Comparison of ENCODE assay signal across 17 cellular contexts in the genomic region with DNA sequence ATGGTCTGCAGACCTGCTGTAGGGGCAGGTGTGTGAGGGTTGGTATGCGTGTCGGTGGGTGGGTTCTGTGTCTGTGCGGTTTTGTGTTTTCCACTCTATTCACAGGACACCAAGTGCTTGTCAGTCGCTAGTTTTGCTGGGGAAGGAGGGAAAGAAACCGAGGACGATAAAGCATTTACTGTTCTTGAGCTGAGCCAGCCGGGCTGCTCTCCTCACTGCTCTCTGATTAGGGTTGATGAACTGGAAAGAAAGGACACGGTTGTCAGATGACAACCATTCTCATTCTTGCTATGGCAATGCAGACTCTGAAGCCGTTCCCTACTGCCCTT. TPM values are rescaled to one million over a fixed set of nuclear protein-coding genes. Genes with fewer than 3 reads are reported as not detected.
DNase-seq lines count a peak whose midpoint lies in the region; ATAC-seq, FAIRE-seq and TF ChIP-seq lines count a peak whose summit lies in the region.
"Had no signal": no experiment of that assay in that cellular context is flagged by ENCODE, and none has a peak within 500 bp of the region (broad histone marks: within the 10 kb centered on the region; RNA-seq: fewer than 3 reads in every experiment).

No MANE protein-coding gene starts in this region.

- H3K27ac ChIP-seq in A549, result no peak overlapping the region
- H3K27ac ChIP-seq: adrenal gland, C4-2B, foreskin keratinocyte, stomach had no signal

- H3K4me1 Mint-ChIP-seq in central memory CD8-positive, alpha-beta T cell, result no peaks in the 10 kb centered on the region
- H3K4me1 Mint-ChIP-seq in naive B cell, result peaks cover 0 to 5% (median 0%) of the 10 kb centered on the region in 3 donors

- POLR2A ChIA-PET in A549 (lab: Yijun Ruan, JAX), result no interaction called here

- no peak for DNase-seq in A549 (ENCODE audit: low read depth in 1 of 2, low spot score in 1 of 2)
- peak; percentile 24 for DNase-seq in GM13976 (ENCODE audit: low spot score)
- no peak for DNase-seq in central memory CD8-positive, alpha-beta T cell (ENCODE audit: low spot score in 2 of 2)
- DNase-seq in naive B cell, result no peak
- no peak for DNase-seq in HuH-7 (ENCODE audit: low spot score)
- DNase-seq in KBM-7, result no peak
- no peak for DNase-seq in NCI-H2107 (lab: John Stamatoyannopoulos, UW)
- no peak for DNase-seq in NK-92 (lab: John Stamatoyannopoulos, UW; ENCODE audit: unreplicated experiment)
- DNase-seq: activated CD4-positive, alpha-beta T cell treated with anti-CD3 and anti-CD28 coated beads for 4 hours; adrenal gland; foreskin keratinocyte; GDM1; left ventricle myocardium superior; NCI-H2081; stimulated activated CD4-positive, alpha-beta T cell treated with anti-CD3 and anti-CD28 coated beads, Interleukin-2, amount 100 ng/mL, for 48 hours; stomach had no signal

- H3K27me3 Mint-ChIP-seq in central memory CD8-positive, alpha-beta T cell, result peaks cover 13% of the 10 kb centered on the region
- H3K27me3 Mint-ChIP-seq in naive B cell, result peaks cover 21 to 62% (median 28%) of the 10 kb centered on the region in 3 donors

- no peak for TF ChIP-seq CTCF in A549 (IDR thresholded peaks at IDR 0.05)
- no peak for TF ChIP-seq CTCF in GM13976 (IDR thresholded peaks at IDR 0.05; ENCODE audit: borderline replicate concordance, control extremely low read depth, extremely low read depth, insufficient read depth, missing control alignments)

- WGBS in A549 (ENCODE audit: missing lambda C conversion rate), result 7% methylated on average over 9 of the region's 9 CpGs

- CTCF ChIA-PET in A549 (lab: Yijun Ruan, JAX), result no interaction called here

- no peak for FAIRE-seq in A549 (lab: Jason Lieb, UNC)

- H3K27ac Mint-ChIP-seq in central memory CD8-positive, alpha-beta T cell (ENCODE audit: low read depth), result no peak overlapping the region
- no peak overlapping the region for H3K27ac Mint-ChIP-seq in naive B cell

- no peaks in the 10 kb centered on the region for H3K4me1 ChIP-seq in A549
- H3K4me1 ChIP-seq: adrenal gland, foreskin keratinocyte had no signal

- H3K4me3 Mint-ChIP-seq in central memory CD8-positive, alpha-beta T cell, result peak overlapping the region; percentile 44
- peak overlapping the region in 6 of 8 donors; percentile 6 to 74 (median 42) for H3K4me3 Mint-ChIP-seq in naive B cell

- peak overlapping the region; percentile 21; the same call in 2 of the 3 replicates for H3K4me3 ChIP-seq in A549
- H3K4me3 ChIP-seq: adrenal gland had no signal

- in situ Hi-C loops in GM13976 (cut with MboI; ENCODE audit: low sequenced_read_pairs, unreplicated experiment), result no loop called here
- in situ Hi-C loops in KBM-7 (cut with MboI; ENCODE audit: low pct_unique_long_range_greater_than_20kb, low sequenced_read_pairs), result no loop called here

- H3K4me2 ChIP-seq in A549, result peak overlapping the region; percentile 57

- TF ChIP-seq RAD21 in A549 (conservative IDR thresholded peaks at IDR 0.05 in 1 of 2, IDR thresholded peaks at IDR 0.05 in 1 of 2), result no peak

- no peaks in the 10 kb centered on the region for H3K36me3 Mint-ChIP-seq in central memory CD8-positive, alpha-beta T cell (ENCODE audit: insufficient read depth)
- H3K36me3 Mint-ChIP-seq in naive B cell, result no peaks in the 10 kb centered on the region

- ATAC-seq in A549 (peak in 1 of 2 experiments; percentile 34; a peak in 1 of 6 replicates), naive B cell (ENCODE audit: low read depth in 2 of 2) (no peak)
- ATAC-seq in central memory CD8-positive, alpha-beta T cell (replicated peaks; ENCODE audit: extremely low read depth, poor library complexity, severe bottlenecking), result no peak
- ATAC-seq: foreskin keratinocyte, left ventricle myocardium superior had no signal

- no peak for TF ChIP-seq POLR2A in A549 (IDR thresholded peaks at IDR 0.05; ENCODE audit: low read length)

- TF ChIP-seq EP300 in A549 (IDR thresholded peaks at IDR 0.05), result no peak

- no peaks in the 10 kb centered on the region for H3K9me3 ChIP-seq in A549
- H3K9me3 ChIP-seq: adrenal gland had no signal

- H3K9me3 Mint-ChIP-seq in central memory CD8-positive, alpha-beta T cell, result no peaks in the 10 kb centered on the region
- H3K9me3 Mint-ChIP-seq in naive B cell, result peaks cover 0 to 10% (median 0%) of the 10 kb centered on the region in 7 donors

TF ChIP-seq in A549, 52 proteins besides CTCF, POLR2A, EP300 and RAD21:
- TF ChIP-seq CEBPB (IDR thresholded peaks at IDR 0.05) (no peak), HEYL (CRISPR knock-in tag; IDR thresholded peaks at IDR 0.05) (no peak), MAX (IDR thresholded peaks at IDR 0.05) (no peak), ESRRA (IDR thresholded peaks at IDR 0.05; ENCODE audit: borderline replicate concordance, low read length) (no peak)
TF ChIP-seq in A549: peak in this region for 0.

RNA-seq across cellular contexts. Expression of gene EGFL6, which starts 0.8 kb away (rescaled TPM):
- polyA plus RNA-seq in A549 (2011; rRNA removed), result not detected in 2 replicates
- polyA plus RNA-seq in A549 (2012; cell fraction: cytosol; rRNA removed), result not detected in 2 replicates
- not detected in 2 replicates for polyA plus RNA-seq in A549 (2012; cell fraction: nucleus; rRNA removed)
- polyA plus RNA-seq in A549 (2017; fragmentation: RNase III; extraction: RNeasy Plus Mini Kit Qiagen cat#74134 plus additional on column Dnase treatment), result not detected in 3 replicates
- not detected in 2 replicates for polyA minus RNA-seq in A549 (2011; rRNA and poly(A)+ RNA removed)
- not detected for polyA plus RNA-seq in naive B cell (ENCODE audit: low read depth in 6 of 6)
- polyA plus RNA-seq: adrenal gland, foreskin keratinocyte had no signal
